In genomic region chr13:75258159-75258782, GRCh38 we compare ENCODE assay signal across 7 cellular contexts.
DNase-seq lines count a peak whose midpoint lies in the region; ATAC-seq and TF ChIP-seq lines count a peak whose summit lies in the region.

No MANE protein-coding gene starts in this region.

- H3K4me1 Mint-ChIP-seq in osteocyte (ENCODE audit: unreplicated experiment): no peaks in the 10 kb centered on the region

- H3K4me2 ChIP-seq in OCI-LY1 (ENCODE audit: low read length): no peak overlapping the region

- peaks cover 2% of the 10 kb centered on the region for H3K27me3 Mint-ChIP-seq in osteocyte (ENCODE audit: unreplicated experiment)

- no peaks in the 10 kb centered on the region for H3K36me3 Mint-ChIP-seq in osteocyte (ENCODE audit: unreplicated experiment)

- DNase-seq in GM12864 (ENCODE audit: low read depth): peak; percentile 1
- peak; percentile 26 for DNase-seq in epithelial cell of proximal tubule (ENCODE audit: low read depth)
- no peak for DNase-seq in osteocyte (ENCODE audit: extremely low spot score, unreplicated experiment)
- no peak for DNase-seq in stimulated activated CD4-positive, alpha-beta T cell treated with anti-CD3 and anti-CD28 coated beads, Interleukin-1b, Interleukin-23, amount 100 ng/mL, for 48 hours

- H3K4me3 Mint-ChIP-seq in osteocyte (ENCODE audit: unreplicated experiment): no peak overlapping the region

- no peaks in the 10 kb centered on the region for H3K79me2 ChIP-seq in OCI-LY1 (ENCODE audit: insufficient read depth, low read length)

- H3K27ac Mint-ChIP-seq in osteocyte (ENCODE audit: unreplicated experiment): no peak overlapping the region

- no peaks in the 10 kb centered on the region for H3K36me3 ChIP-seq in OCI-LY1 (ENCODE audit: insufficient read depth, low read length)

- TF ChIP-seq CTCF in GM12864 (IDR thresholded peaks at IDR 0.05; ENCODE audit: low read depth, low read length, missing control alignments): peak; percentile 51
- peak; percentile 54 for TF ChIP-seq CTCF in OCI-LY1 (IDR thresholded peaks at IDR 0.05; ENCODE audit: low read length)
- TF ChIP-seq CTCF in epithelial cell of proximal tubule (conservative IDR thresholded peaks at IDR 0.05; ENCODE audit: low read depth, low read length): peak; percentile 71
- peak; percentile 73 for TF ChIP-seq CTCF in osteocyte (IDR thresholded peaks at IDR 0.05)

- no peaks in the 10 kb centered on the region for H3K9me2 ChIP-seq in OCI-LY1 (ENCODE audit: low read depth, low read length)

- H3K4me1 ChIP-seq in OCI-LY1 (ENCODE audit: insufficient read depth, low read length, severe bottlenecking): no peaks in the 10 kb centered on the region

- H3K27ac ChIP-seq in OCI-LY1 (ENCODE audit: low read depth, low read length, poor library complexity, severe bottlenecking): no peak overlapping the region

- H4K20me1 ChIP-seq in OCI-LY1 (ENCODE audit: insufficient read depth, low read length): no peaks in the 10 kb centered on the region

- no peak overlapping the region for H2AFZ ChIP-seq in OCI-LY1 (ENCODE audit: low read length)

- no peak overlapping the region for H3K9ac ChIP-seq in OCI-LY1 (ENCODE audit: low read length)

- H3K9me3 ChIP-seq in OCI-LY1 (ENCODE audit: low read length): no peaks in the 10 kb centered on the region

- H3F3A ChIP-seq in OCI-LY1 (ENCODE audit: insufficient read depth, low read length): no peaks in the 10 kb centered on the region

- no peaks in the 10 kb centered on the region for H3K9me3 Mint-ChIP-seq in osteocyte (ENCODE audit: unreplicated experiment)

- H3K4me3 ChIP-seq in GM12864 (ENCODE audit: low read depth, low read length): no peak overlapping the region
- H3K4me3 ChIP-seq in OCI-LY1 (ENCODE audit: low read depth, low read length, poor library complexity, severe bottlenecking): no peak overlapping the region
- H3K4me3 ChIP-seq in epithelial cell of proximal tubule (ENCODE audit: low read depth, low read length): no peak overlapping the region

- ATAC-seq in HG03175 (IDR thresholded peaks at IDR 0.05; ENCODE audit: unreplicated experiment) (peak; percentile 55), GM21825 (IDR thresholded peaks at IDR 0.05; ENCODE audit: unreplicated experiment) (no peak)

- no peaks in the 10 kb centered on the region for H3K27me3 ChIP-seq in OCI-LY1 (ENCODE audit: insufficient read depth, low read length)

Comparison
In these comparisons a context has a peak if more than half of its experiments do, and no peak if none do; other contexts are left out.
1. DNase-seq: peak in GM12864 (single experiment) and epithelial cell of proximal tubule (single experiment); none in osteocyte (single experiment) and stimulated activated CD4-positive, alpha-beta T cell treated with anti-CD3 and anti-CD28 coated beads, Interleukin-1b, Interleukin-23, amount 100 ng/mL, for 48 hours (single experiment).
2. Peak in every context shown above with its lines, with median percentiles within 50 percentile points of each other: CTCF ChIP-seq.